ENCODE assay signal across 11 cellular contexts in the genomic region with DNA sequence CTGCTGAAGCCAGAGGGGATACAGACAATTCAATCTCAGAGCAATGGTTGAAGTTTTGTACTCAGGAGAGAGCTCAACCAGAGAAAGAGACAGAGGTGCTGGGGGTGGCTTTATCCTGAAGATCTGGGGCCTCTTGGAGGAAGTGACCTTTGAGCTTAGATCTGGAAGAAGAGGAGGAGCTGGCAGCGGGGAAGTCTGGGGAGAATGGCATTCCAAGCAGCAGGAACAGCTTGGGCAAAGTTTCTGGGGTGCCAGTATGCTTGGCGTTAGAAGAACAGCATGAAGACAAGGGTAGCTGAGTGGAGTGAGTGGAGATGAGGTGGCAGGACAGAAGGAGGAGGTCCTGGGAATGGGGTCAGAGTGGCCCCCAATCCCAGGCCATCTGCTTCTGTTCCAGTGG. TPM values are rescaled to one million over a fixed set of nuclear protein-coding genes. Genes with fewer than 3 reads are reported as not detected.
DNase-seq lines count a peak whose midpoint lies in the region; TF ChIP-seq lines count a peak whose summit lies in the region.
"Had no signal": no experiment of that assay in that cellular context is flagged by ENCODE, and none has a peak within 500 bp of the region (broad histone marks: within the 10 kb centered on the region; RNA-seq: fewer than 3 reads in every experiment).

No MANE protein-coding gene starts in this region.

- H4K91ac ChIP-seq in neuronal stem cell (ENCODE audit: low read depth, low read length, poor library complexity): no peak overlapping the region

- H3K4me1 Mint-ChIP-seq in Caco-2 (ENCODE audit: low read depth, unreplicated experiment): peaks cover 8% of the 10 kb centered on the region

- no peaks in the 10 kb centered on the region for H3K27me3 Mint-ChIP-seq in Caco-2 (ENCODE audit: insufficient read depth, unreplicated experiment)

- H3K9me3 Mint-ChIP-seq in Caco-2 (ENCODE audit: unreplicated experiment): no peaks in the 10 kb centered on the region

- no CpG with 5 or more reads among the region's 2 CpGs for WGBS in neuronal stem cell (ENCODE audit: extremely low coverage in 2 of 2, insufficient read length in 2 of 2, insufficient replicate concordance in 1 of 2), 2 donors
- 79% methylated on average over 2 of the region's 2 CpGs for WGBS in smooth muscle cell (ENCODE audit: low lambda C conversion rate)

- H3K4me3 Mint-ChIP-seq in Caco-2 (ENCODE audit: unreplicated experiment): peak overlapping the region; percentile 74

- H3K4me1 ChIP-seq in Caco-2: peaks cover 17% of the 10 kb centered on the region
- H3K4me1 ChIP-seq in Peyer's patch: peaks cover 0 to 26% (median 14%) of the 10 kb centered on the region in 4 donors
- peaks cover 24% of the 10 kb centered on the region for H3K4me1 ChIP-seq in effector memory CD4-positive, alpha-beta T cell (ENCODE audit: control insufficient read depth, insufficient read depth, low read length, poor library complexity, severe bottlenecking)
- H3K4me1 ChIP-seq in neuronal stem cell (ENCODE audit: control insufficient read depth in 2 of 2, insufficient read depth in 1 of 2, low read depth in 1 of 2, low read length in 2 of 2): peaks cover 5 to 10% of the 10 kb centered on the region in 2 donors
- no peaks in the 10 kb centered on the region for H3K4me1 ChIP-seq in smooth muscle cell (ENCODE audit: low read depth)

- POLR2A ChIA-PET in Caco-2 (lab: Charles Lee): no interaction called here

- CTCF ChIA-PET in Caco-2 (lab: Charles Lee): interaction anchor here (0.9 kb wide), 1 partner anchor 44 kb away, joined by 3 read pairs; the partner anchor contains the start of gene PIK3R2

- H2BK120ac ChIP-seq in neuronal stem cell (ENCODE audit: low read depth, low read length): no peak overlapping the region

- peak in 1 of 2 donors; percentile 56 for TF ChIP-seq POLR2A in Peyer's patch (IDR thresholded peaks at IDR 0.05)

- H2BK12ac ChIP-seq in neuronal stem cell (ENCODE audit: low read length): no peak overlapping the region

- no peaks in the 10 kb centered on the region for H3K36me3 Mint-ChIP-seq in Caco-2 (ENCODE audit: insufficient read depth, unreplicated experiment)

- BruUV-seq in Caco-2 (replicated peaks; lab: Mats Ljungman, UMichigan): no TSS peak

- intact Hi-C loops in Caco-2 (cut with micrococcal nuclease; ENCODE audit: unreplicated experiment): no loop called here

- peak overlapping the region; percentile 91 for H3K23ac ChIP-seq in neuronal stem cell (ENCODE audit: low read depth, low read length, poor library complexity)

- no peaks in the 10 kb centered on the region for H3F3A ChIP-seq in smooth muscle cell (ENCODE audit: low read depth)

- H3K79me1 ChIP-seq in neuronal stem cell (ENCODE audit: low read depth, low read length): no peaks in the 10 kb centered on the region

- H3K9me3 ChIP-seq in Caco-2 (no peaks in the 10 kb centered on the region), Peyer's patch (no peaks in the 10 kb centered on the region), neuronal stem cell (replicated peaks in 1 of 2; ENCODE audit: control insufficient read depth in 2 of 2, insufficient read depth in 1 of 2, low read depth in 1 of 2, low read length in 2 of 2) (no peaks in the 10 kb centered on the region), smooth muscle cell (replicated peaks; ENCODE audit: low read depth) (no peaks in the 10 kb centered on the region)
- H3K9me3 ChIP-seq in effector memory CD4-positive, alpha-beta T cell (ENCODE audit: control insufficient read depth, low read length): no peaks in the 10 kb centered on the region
- H3K9me3 ChIP-seq: right atrium auricular region had no signal

- H2AFZ ChIP-seq in neuronal stem cell (ENCODE audit: low read length) (no peak overlapping the region), smooth muscle cell (ENCODE audit: low read depth) (no peak overlapping the region)

- peak overlapping the region; percentile 21 for H2BK15ac ChIP-seq in neuronal stem cell (ENCODE audit: low read length)

- peak overlapping the region; percentile 4 for H3K4me2 ChIP-seq in neuronal stem cell (ENCODE audit: insufficient read depth, low read length, poor library complexity, severe bottlenecking)
- H3K4me2 ChIP-seq in smooth muscle cell: no peak overlapping the region

- DNase-seq in Caco-2 (peak in 1 of 2 experiments; percentile 63), Peyer's patch (peak in 1 of 3 donors; percentile 75), neuronal stem cell (ENCODE audit: low spot score) (no peak), smooth muscle cell (lab: John Stamatoyannopoulos, UW; ENCODE audit: unreplicated experiment) (no peak), AML-193 (lab: John Stamatoyannopoulos, UW) (no peak), kidney glomerular epithelial cell (lab: John Stamatoyannopoulos, UW) (no peak)
- no peak for DNase-seq in effector memory CD4-positive, alpha-beta T cell
- DNase-seq in activated effector memory CD4-positive, alpha-beta T cell treated with anti-CD3 and anti-CD28 coated beads, Interleukin-2, amount 50 U/mL, for 16 hours: no peak
- DNase-seq: GM23248, left cardiac atrium had no signal

- H4K8ac ChIP-seq in neuronal stem cell (ENCODE audit: low read depth, low read length): no peak overlapping the region

- H3K4me3 ChIP-seq in Caco-2 (ENCODE audit: low read depth, low read length) (peak overlapping the region; percentile 82), Peyer's patch (peak overlapping the region in 2 of 4 donors; percentile 71 to 83), neuronal stem cell (ENCODE audit: low read length in 2 of 2) (no peak overlapping the region), smooth muscle cell (no peak overlapping the region)
- H3K4me3 ChIP-seq in effector memory CD4-positive, alpha-beta T cell (ENCODE audit: insufficient read depth, low read depth, low read length, poor library complexity, severe bottlenecking): no peak overlapping the region

- H3K14ac ChIP-seq in neuronal stem cell (ENCODE audit: low read length): no peak overlapping the region

- H3K27ac Mint-ChIP-seq in Caco-2 (ENCODE audit: unreplicated experiment): peak overlapping the region; percentile 29

- H4K20me1 ChIP-seq in smooth muscle cell (ENCODE audit: low read depth): no peaks in the 10 kb centered on the region

- H3K27ac ChIP-seq in Peyer's patch (peak overlapping the region; percentile 83 to 97 (median 89)), neuronal stem cell (replicated peaks; ENCODE audit: low read length) (no peak overlapping the region), smooth muscle cell (ENCODE audit: low read depth) (no peak overlapping the region)
- H3K27ac ChIP-seq in effector memory CD4-positive, alpha-beta T cell (ENCODE audit: insufficient read depth, low read length, poor library complexity, severe bottlenecking): peak overlapping the region; percentile 37
- H3K27ac ChIP-seq: GM23248 had no signal

- no peaks in the 10 kb centered on the region for H3K79me2 ChIP-seq in smooth muscle cell (ENCODE audit: low read depth)

- H3K27me3 ChIP-seq in Caco-2 (replicated peaks; ENCODE audit: control insufficient read depth, insufficient read depth, low read length) (no peaks in the 10 kb centered on the region), Peyer's patch (no peaks in the 10 kb centered on the region), neuronal stem cell (ENCODE audit: control insufficient read depth in 3 of 3, insufficient read depth in 3 of 3, low read depth in 1 of 3, low read length in 3 of 3) (peaks cover 0 to 24% (median 15%) of the 10 kb centered on the region in 3 experiments), smooth muscle cell (ENCODE audit: low read depth) (no peaks in the 10 kb centered on the region)
- no peaks in the 10 kb centered on the region for H3K27me3 ChIP-seq in effector memory CD4-positive, alpha-beta T cell (replicated peaks; ENCODE audit: control insufficient read depth, insufficient read depth, low read length, poor library complexity, severe bottlenecking)
- H3K27me3 ChIP-seq: right atrium auricular region had no signal

- peak overlapping the region; percentile 73 for H2BK5ac ChIP-seq in neuronal stem cell (ENCODE audit: low read length)

- H3K36me3 ChIP-seq in Caco-2 (ENCODE audit: control insufficient read depth, insufficient read depth, low read length) (no peaks in the 10 kb centered on the region), Peyer's patch (peaks cover 0 to 12% (median 0%) of the 10 kb centered on the region in 3 donors), neuronal stem cell (replicated peaks in 1 of 2; ENCODE audit: control insufficient read depth in 2 of 2, insufficient read depth in 2 of 2, low read length in 2 of 2) (no peaks in the 10 kb centered on the region), smooth muscle cell (ENCODE audit: low read depth) (no peaks in the 10 kb centered on the region)
- no peaks in the 10 kb centered on the region for H3K36me3 ChIP-seq in effector memory CD4-positive, alpha-beta T cell (ENCODE audit: control insufficient read depth, insufficient read depth, low read length)
- H3K36me3 ChIP-seq: right atrium auricular region had no signal

- TF ChIP-seq CTCF in Caco-2 (IDR thresholded peaks at IDR 0.05; ENCODE audit: insufficient read depth in 1 of 2, low read depth in 1 of 2, low read length in 1 of 2, severe bottlenecking in 1 of 2, unreplicated experiment in 1 of 2) (no peak), Peyer's patch (IDR thresholded peaks at IDR 0.05) (no peak), smooth muscle cell (IDR thresholded peaks at IDR 0.05; ENCODE audit: borderline replicate concordance, insufficient read depth, poor library complexity, severe bottlenecking) (no peak)

- no peak overlapping the region for H3K4ac ChIP-seq in neuronal stem cell (ENCODE audit: low read length)

- peak overlapping the region; percentile 5 for H3K18ac ChIP-seq in neuronal stem cell (ENCODE audit: low read length)

- peak overlapping the region; percentile 88 for H3K9ac ChIP-seq in neuronal stem cell (ENCODE audit: low read depth, low read length, poor library complexity)
- H3K9ac ChIP-seq in smooth muscle cell (ENCODE audit: low read depth): no peak overlapping the region

- H2AK5ac ChIP-seq in neuronal stem cell (ENCODE audit: low read depth, low read length): peak overlapping the region; percentile 68

RNA-seq across cellular contexts. Expression of gene MAST3, which starts 11.3 kb away (rescaled TPM):
- total RNA-seq in Caco-2 (2022) (8.0 and 8.2 TPM in 2 replicates), Peyer's patch (10 to 100 TPM; 47.8 to 56.3 (median 52.0) TPM), smooth muscle cell (3.6 and 4.3 TPM in 2 replicates)
- 3.8 TPM for polyA plus RNA-seq in neuronal stem cell (2013, experiment 1 of 2)
- 4.1 TPM for polyA plus RNA-seq in neuronal stem cell (2013, experiment 2 of 2)
- polyA plus RNA-seq in smooth muscle cell: 4.3 and 10.3 TPM in 2 replicates

RNA-seq across cellular contexts. Expression of gene IL12RB1, which starts 22.2 kb away (rescaled TPM):
- total RNA-seq in Caco-2 (2022) (not detected in 2 replicates), Peyer's patch (10 to 100 TPM in 1 of 4 donors, 1 to 10 TPM in 3; 1.2 to 19.0 (median 2.8) TPM), smooth muscle cell (not detected in 2 replicates)
- polyA plus RNA-seq in neuronal stem cell (2013, experiment 1 of 2): not detected
- not detected for polyA plus RNA-seq in neuronal stem cell (2013, experiment 2 of 2)
- not detected in 2 replicates for polyA plus RNA-seq in smooth muscle cell
- total RNA-seq: GM23248 had no signal
- polyA plus RNA-seq: GM23248 had no signal

RNA-seq across cellular contexts. Expression of gene PIK3R2, which starts 44.1 kb away (rescaled TPM):
- 34.3 and 37.8 TPM in 2 replicates for total RNA-seq in Caco-2 (2022)
- total RNA-seq in Peyer's patch: 10 to 100 TPM; 19.7 to 45.4 (median 28.2) TPM
- 52.3 TPM for polyA plus RNA-seq in neuronal stem cell (2013, experiment 1 of 2)
- polyA plus RNA-seq in neuronal stem cell (2013, experiment 2 of 2): 51.8 TPM
- 22.2 and 22.9 TPM in 2 replicates for total RNA-seq in smooth muscle cell
- polyA plus RNA-seq in smooth muscle cell: 37.1 and 50.1 TPM in 2 replicates

Comparison
In these comparisons a context has a peak if more than half of its experiments do, and no peak if none do; other contexts are left out.
1. H3K27ac ChIP-seq: peak in Peyer's patch (4 of 4) and effector memory CD4-positive, alpha-beta T cell (single experiment); none in neuronal stem cell (single experiment) and smooth muscle cell (single experiment).